In genomic region chr7:31172071-31172470, GRCh38 we compare ENCODE assay signal across 21 cellular contexts.
"Had no signal": no experiment of that assay in that cellular context is flagged by ENCODE, and none has a peak within 500 bp of the region (broad histone marks: within the 10 kb centered on the region; RNA-seq: fewer than 3 reads in every experiment).

No MANE protein-coding gene starts in this region.

- ATAC-seq: HepG2 had no signal

- H3K9me3 ChIP-seq: SJSA1 had no signal

- H3K4me3 ChIP-seq: SJSA1, SK-N-MC had no signal

- H3K36me3 ChIP-seq: SJSA1 had no signal

- H3K27ac ChIP-seq: SJSA1, SK-N-MC had no signal

- H3K4me1 ChIP-seq: SJSA1 had no signal

- DNase-seq: IMR-90, Kasumi-1, KG1, MV-4-11, NCI-H1048, NCI-H1105, NCI-H1417, NCI-H1436 treated with DMSO at 0.1 percent for 48 hours, NCI-H1694, NCI-H187 treated with DMSO at 0.1 percent for 48 hours, NCI-H2029 treated with DMSO at 0.1 percent for 48 hours, NCI-H2227 treated with DMSO at 0.1 percent for 48 hours, NCI-H524, NCI-H526 treated with DMSO at 0.1 percent for 48 hours, NCI-H748 treated with DMSO at 0.1 percent for 48 hours, Right ventricle myocardium superior, RPMI8226, SIG-M5 had no signal
